Comparison of ENCODE assay signal across 13 cellular contexts in genomic region chr15:31207246-31207645, GRCh38.
"Had no signal": no experiment of that assay in that cellular context is flagged by ENCODE, and none has a peak within 500 bp of the region (broad histone marks: within the 10 kb centered on the region; RNA-seq: fewer than 3 reads in every experiment).

No MANE protein-coding gene starts in this region.

- H3K4me2 ChIP-seq: smooth muscle cell had no signal

- H3K4me3 Mint-ChIP-seq: activated T-helper 1 cell treated with anti-CD3 and anti-CD28 coated beads, Interleukin-12 subunit alpha, Interleukin-12 subunit beta, Interleukin-2, Interleukin-4 antibody, amounts not matched to agents 30 ng/mL and 10 ng/mL and 1 ng/mL, durations not matched to agents 14 hours and 24 hours and 36 hours; immature natural killer cell; mesothelial cell of epicardium had no signal

- H3K4me3 ChIP-seq: esophagus squamous epithelium, lower lobe of right lung, smooth muscle cell, upper lobe of left lung had no signal

- H3K36me3 Mint-ChIP-seq: immature natural killer cell, mesothelial cell of epicardium had no signal

- H3K9me3 Mint-ChIP-seq: immature natural killer cell, mesothelial cell of epicardium had no signal

- H3K27ac ChIP-seq: brain microvascular endothelial cell, esophagus squamous epithelium, lower lobe of right lung, upper lobe of left lung had no signal

- H3K36me3 ChIP-seq: brain microvascular endothelial cell, esophagus squamous epithelium, lower lobe of right lung, upper lobe of left lung had no signal

- H3K27me3 ChIP-seq: upper lobe of left lung had no signal

- H3K27me3 Mint-ChIP-seq: progenitor cell of endocrine pancreas had no signal

- DNase-seq: brain microvascular endothelial cell, esophagus squamous epithelium, foreskin fibroblast, glutamatergic neuron, immature natural killer cell, lower lobe of right lung, T1000, upper lobe of left lung had no signal

- H3K9me3 ChIP-seq: esophagus squamous epithelium had no signal

- H3K27ac Mint-ChIP-seq: activated naive CD4-positive, alpha-beta T cell treated with anti-CD3 and anti-CD28 coated beads, Interleukin-2, amount 50 U/mL, for 72 hours; activated T-helper 1 cell treated with anti-CD3 and anti-CD28 coated beads, Interleukin-12 subunit alpha, Interleukin-12 subunit beta, Interleukin-2, Interleukin-4 antibody, amounts not matched to agents 30 ng/mL and 10 ng/mL and 1 ng/mL, durations not matched to agents 14 hours and 24 hours and 36 hours; immature natural killer cell; mesothelial cell of epicardium; progenitor cell of endocrine pancreas had no signal
